22 cellular contexts compared by ENCODE assay signal in the genomic region with DNA sequence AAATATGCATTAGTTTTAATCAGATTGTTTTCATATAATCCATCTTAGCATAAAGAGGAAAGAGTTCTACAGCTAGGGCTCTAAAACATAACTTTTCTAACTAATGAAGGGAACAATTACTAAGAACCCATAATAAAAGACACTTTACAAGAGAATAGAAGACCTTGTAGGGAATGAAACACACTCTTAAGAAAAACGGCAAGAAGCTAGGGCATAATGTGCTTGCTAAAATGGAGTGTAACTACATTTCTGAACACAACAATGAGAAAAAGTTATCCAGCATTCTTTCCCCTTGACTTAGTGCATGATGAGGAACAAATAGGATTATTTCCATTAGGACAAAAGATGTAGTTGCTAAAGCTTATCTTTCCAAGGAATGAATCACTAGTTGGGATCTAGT. TPM values are rescaled to one million over a fixed set of nuclear protein-coding genes. Genes with fewer than 3 reads are reported as not detected.
"Had no signal": no experiment of that assay in that cellular context is flagged by ENCODE, and none has a peak within 500 bp of the region (broad histone marks: within the 10 kb centered on the region; RNA-seq: fewer than 3 reads in every experiment).

No MANE protein-coding gene starts in this region.

- ATAC-seq: HepG2, SK-N-SH treated with all-trans-retinoic acid at 6 μM for 48 hours had no signal

- DNase-seq: IMR-90, Kasumi-1, KG1, MM.1S, NCI-H1105, NCI-H1417 treated with DMSO at 0.1 percent for 48 hours, NCI-H146, NCI-H1694 treated with DMSO at 0.1 percent for 48 hours, NCI-H1930, NCI-H2081, NCI-H2107, NCI-H226, NCI-H446, NCI-H510A, NCI-H524 treated with DMSO at 0.1 percent for 48 hours, NCI-H69, NCI-H774, SHP77, SJCRH30 had no signal

- H3K4me3 ChIP-seq: SJCRH30 had no signal

- H3K4me1 ChIP-seq: SJCRH30 had no signal

- H3K27me3 ChIP-seq: SJCRH30 had no signal

- H3K9me3 ChIP-seq: SJCRH30 had no signal

- H3K27ac ChIP-seq: RWPE1, SJCRH30 had no signal

- FAIRE-seq: HepG2 had no signal

- H3K36me3 ChIP-seq: SJCRH30 had no signal

RNA-seq across cellular contexts. Expression of gene ARHGAP6, which starts 54.6 kb away (rescaled TPM):
- polyA plus RNA-seq: HepG2 had no signal
